In the genomic region with DNA sequence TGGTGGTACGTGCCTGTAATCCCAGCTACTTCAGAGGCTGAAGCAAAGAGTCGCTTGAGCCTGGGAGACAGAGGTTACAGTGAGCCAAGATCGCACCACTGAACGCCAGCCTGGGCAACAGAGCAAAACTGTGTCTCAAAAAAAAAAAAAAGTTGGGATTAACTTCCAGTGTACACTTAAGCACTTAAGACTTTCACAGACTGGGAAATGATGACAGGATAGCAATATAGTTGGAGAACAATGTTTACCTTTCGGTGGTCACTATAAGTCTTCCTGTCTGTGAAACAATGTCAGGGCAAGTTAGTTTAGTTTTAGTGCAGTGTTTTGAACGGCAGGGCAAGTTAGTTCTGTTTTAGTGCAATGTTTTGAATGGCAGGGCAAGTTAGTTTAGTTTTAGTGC, we compare ENCODE assay signal across 2 cellular contexts.
TF ChIP-seq lines count a peak whose summit lies in the region.

No MANE protein-coding gene starts in this region.

TF ChIP-seq in IMR-90, 13 proteins besides CTCF, POLR2A, EP300 and RAD21:
- TF ChIP-seq CHD1 (IDR thresholded peaks at IDR 0.05; ENCODE audit: low read depth, low read length) (no peak), FOS (IDR thresholded peaks at IDR 0.05; ENCODE audit: low read depth, low read length) (no peak), SMC3 (IDR thresholded peaks at IDR 0.05; ENCODE audit: low read depth, low read length) (no peak), MAFK (IDR thresholded peaks at IDR 0.05; ENCODE audit: low read depth, low read length) (no peak)
TF ChIP-seq in IMR-90: peak in this region for 0.

TF ChIP-seq in endothelial cell of umbilical vein, 7 proteins besides CTCF, POLR2A, EP300 and RAD21:
- no peak for TF ChIP-seq FOS (IDR thresholded peaks at IDR 0.05; ENCODE audit: borderline replicate concordance, insufficient read depth, low read length)
- no peak for TF ChIP-seq JUN (IDR thresholded peaks at IDR 0.05; ENCODE audit: borderline replicate concordance, insufficient read depth, insufficient read length, low read depth)
- TF ChIP-seq MYC (IDR thresholded peaks at IDR 0.05; ENCODE audit: low read depth, low read length) = no peak
- no peak for TF ChIP-seq POLR2AphosphoS5 (IDR thresholded peaks at IDR 0.05; ENCODE audit: insufficient read depth, low read depth, low read length)
- TF ChIP-seq EZH2 (IDR thresholded peaks at IDR 0.05; ENCODE audit: borderline replicate concordance, low read depth, low read length, severe bottlenecking) = no peak
- TF ChIP-seq, protein P1, sequence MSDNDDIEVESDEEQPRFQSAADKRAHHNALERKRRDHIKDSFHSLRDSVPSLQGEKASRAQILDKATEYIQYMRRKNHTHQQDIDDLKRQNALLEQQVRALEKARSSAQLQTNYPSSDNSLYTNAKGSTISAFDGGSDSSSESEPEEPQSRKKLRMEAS (IDR thresholded peaks at IDR 0.05; ENCODE audit: insufficient read depth, insufficient read length) = no peak
- no peak for TF ChIP-seq GATA2 (IDR thresholded peaks at IDR 0.05; ENCODE audit: insufficient read depth, insufficient read length, low read depth, low read length)
